ENCODE assay signal across 8 cellular contexts in genomic region chr12:101490286-101490920, GRCh38. TPM values are rescaled to one million over a fixed set of nuclear protein-coding genes. Genes with fewer than 3 reads are reported as not detected.
A peak's percentile ranks its signal among the peaks of the same experiment; 100 is the strongest.
DNase-seq lines count a peak whose midpoint lies in the region; ATAC-seq lines count a peak whose summit lies in the region.

No MANE protein-coding gene starts in this region.

- no peaks in the 10 kb centered on the region for H3K79me2 ChIP-seq in Karpas-422 (ENCODE audit: low read length)

- H3K9me2 ChIP-seq in Karpas-422 (replicated peaks; ENCODE audit: insufficient read depth, low read length): no peaks in the 10 kb centered on the region

- H2AFZ ChIP-seq in Karpas-422 (ENCODE audit: low read length): no peak overlapping the region

- no peak overlapping the region for H3K4me3 ChIP-seq in Karpas-422 (ENCODE audit: low read length)
- no peak overlapping the region for H3K4me3 ChIP-seq in SJCRH30

- H3K27me3 ChIP-seq in Karpas-422 (ENCODE audit: low read length) (no peaks in the 10 kb centered on the region), SJCRH30 (no peaks in the 10 kb centered on the region)

- H3K4me1 ChIP-seq in Karpas-422 (ENCODE audit: low read length): peaks cover 8% of the 10 kb centered on the region
- H3K4me1 ChIP-seq in SJCRH30: no peaks in the 10 kb centered on the region

- no peaks in the 10 kb centered on the region for H3K9me3 ChIP-seq in Karpas-422 (ENCODE audit: low read length)
- H3K9me3 ChIP-seq in SJCRH30 (replicated peaks): no peaks in the 10 kb centered on the region

- H3K36me3 ChIP-seq in Karpas-422 (ENCODE audit: insufficient read depth, low read length): no peaks in the 10 kb centered on the region
- H3K36me3 ChIP-seq in SJCRH30: no peaks in the 10 kb centered on the region

- no peak overlapping the region for H3K4me2 ChIP-seq in Karpas-422 (ENCODE audit: low read depth, low read length, poor library complexity, severe bottlenecking)

- DNase-seq in NCI-H1417 (lab: John Stamatoyannopoulos, UW) (peak; percentile 50 to 79 (median 63)), NCI-H1417 treated with DMSO at 0.1 percent for 48 hours (lab: John Stamatoyannopoulos, UW) (no peak), Karpas-422 (peak; percentile 72), SJCRH30 (peak; percentile 4 to 38), iPS-NIHi11 (ENCODE audit: low spot score) (peak; percentile 63)

- H4K20me1 ChIP-seq in Karpas-422 (ENCODE audit: insufficient read depth, low read depth, low read length): no peaks in the 10 kb centered on the region

- H3K27ac ChIP-seq in Karpas-422 (ENCODE audit: low read length) (no peak overlapping the region), SJCRH30 (no peak overlapping the region)

- ATAC-seq in HG03196 (IDR thresholded peaks at IDR 0.05; ENCODE audit: unreplicated experiment): no peak
- ATAC-seq in GM21381 (IDR thresholded peaks at IDR 0.05; ENCODE audit: unreplicated experiment): no peak
- no peak for ATAC-seq in HG03469 (IDR thresholded peaks at IDR 0.05; ENCODE audit: unreplicated experiment)

- H3K9ac ChIP-seq in Karpas-422 (ENCODE audit: low read length): no peak overlapping the region

RNA-seq across cellular contexts. Expression of gene SPIC, which starts 15.3 kb away (rescaled TPM):
- total RNA-seq in Karpas-422 (2014; rRNA removed; shearing (Covaris generic); ENCODE audit: low replicate concordance): not detected in 2 replicates
- total RNA-seq in SJCRH30 (2014; rRNA removed; shearing (Covaris generic)): not detected in 2 replicates
